In genomic region chr2:16729901-16730300, GRCh38 we compare ENCODE assay signal across 22 cellular contexts.
"Had no signal": no experiment of that assay in that cellular context is flagged by ENCODE, and none has a peak within 500 bp of the region (broad histone marks: within the 10 kb centered on the region; RNA-seq: fewer than 3 reads in every experiment).

No MANE protein-coding gene starts in this region.

- ATAC-seq: K562, T-cell had no signal

- H3K27me3 ChIP-seq: brain microvascular endothelial cell had no signal

- H3K4me3 Mint-ChIP-seq: activated CD8-positive, alpha-beta T cell treated with anti-CD3 and anti-CD28 coated beads for 36 hours; activated naive CD4-positive, alpha-beta T cell treated with anti-CD3 and anti-CD28 coated beads, Interleukin-2, amount 10 ng/mL, durations not matched to agents 7 days and 5 days; activated naive CD8-positive, alpha-beta T cell treated with anti-CD3 and anti-CD28 coated beads for 36 hours; T-cell had no signal

- H3K9me3 Mint-ChIP-seq: activated CD8-positive, alpha-beta T cell treated with anti-CD3 and anti-CD28 coated beads for 36 hours; activated naive CD4-positive, alpha-beta T cell treated with anti-CD3 and anti-CD28 coated beads, Interleukin-2, amount 10 ng/mL, durations not matched to agents 7 days and 5 days; activated T-cell treated with anti-CD3 and anti-CD28 coated beads, Interleukin-2, amount 50 U/mL, for 72 hours; T-cell had no signal

- H3K36me3 Mint-ChIP-seq: activated naive CD4-positive, alpha-beta T cell treated with anti-CD3 and anti-CD28 coated beads, Interleukin-2, amount 10 ng/mL, durations not matched to agents 7 days and 5 days; activated naive CD8-positive, alpha-beta T cell treated with anti-CD3 and anti-CD28 coated beads for 36 hours; T-cell had no signal

- H3K4me3 ChIP-seq: cardiac muscle cell, K562, SK-N-MC had no signal

- H3K4me1 Mint-ChIP-seq: activated naive CD4-positive, alpha-beta T cell treated with anti-CD3 and anti-CD28 coated beads, Interleukin-2, amount 10 ng/mL, durations not matched to agents 7 days and 5 days; activated naive CD8-positive, alpha-beta T cell treated with anti-CD3 and anti-CD28 coated beads for 36 hours; T-cell had no signal

- H3K27ac Mint-ChIP-seq: activated CD8-positive, alpha-beta T cell treated with anti-CD3 and anti-CD28 coated beads for 36 hours; activated naive CD4-positive, alpha-beta T cell treated with anti-CD3 and anti-CD28 coated beads, Interleukin-2, amount 10 ng/mL, durations not matched to agents 7 days and 5 days; activated naive CD8-positive, alpha-beta T cell treated with anti-CD3 and anti-CD28 coated beads for 36 hours; T-cell had no signal

- H3K27ac ChIP-seq: brain microvascular endothelial cell, cardiac muscle cell, SK-N-MC had no signal

- DNase-seq: activated CD4-positive, CD25-positive, alpha-beta regulatory T cell; activated CD8-positive, alpha-beta memory T cell treated with anti-CD3 and anti-CD28 coated beads, Interleukin-2, amount 50 U/mL, for 4 hours; activated CD8-positive, alpha-beta T cell treated with anti-CD3 and anti-CD28 coated beads for 36 hours; activated gamma-delta T cell treated with Interleukin-2 at 50 U/mL for 16 hours; activated naive CD4-positive, alpha-beta T cell treated with anti-CD3 and anti-CD28 coated beads, Interleukin-2, amount 10 ng/mL, durations not matched to agents 7 days and 5 days; activated naive CD8-positive, alpha-beta T cell treated with anti-CD3 and anti-CD28 coated beads for 36 hours; activated T-cell treated with anti-CD3 and anti-CD28 coated beads, Interleukin-2, amount 50 U/mL, for 72 hours; brain microvascular endothelial cell; Karpas-422; MM.1S; NCI-H1105 treated with DMSO at 0.1 percent for 48 hours; NCI-H1436 treated with DMSO at 0.1 percent for 48 hours; NCI-H187; NCI-H2081; NCI-H524 treated with DMSO at 0.1 percent for 48 hours; NCI-H748 treated with DMSO at 0.1 percent for 48 hours; T-cell; T-helper 2 cell; T1000 had no signal

- H3K36me3 ChIP-seq: brain microvascular endothelial cell, cardiac muscle cell had no signal
